ENCODE assay signal across 9 cellular contexts in genomic region chr11:128523616-128524015, GRCh38.
DNase-seq lines count a peak whose midpoint lies in the region; ATAC-seq and TF ChIP-seq lines count a peak whose summit lies in the region.
"Had no signal": no experiment of that assay in that cellular context is flagged by ENCODE, and none has a peak within 500 bp of the region (broad histone marks: within the 10 kb centered on the region; RNA-seq: fewer than 3 reads in every experiment).

No MANE protein-coding gene starts in this region.

- no peaks in the 10 kb centered on the region for H3K9me3 ChIP-seq in CD4-positive, alpha-beta memory T cell (ENCODE audit: control insufficient read depth in 1 of 2, low read length in 2 of 2)
- H3K9me3 ChIP-seq in OCI-LY7 (ENCODE audit: low read length) (no peaks in the 10 kb centered on the region), neural progenitor cell (ENCODE audit: low read depth) (no peaks in the 10 kb centered on the region), BE2C (no peaks in the 10 kb centered on the region), mucosa of descending colon (no peaks in the 10 kb centered on the region)
- H3K9me3 ChIP-seq in effector memory CD4-positive, alpha-beta T cell (ENCODE audit: control insufficient read depth, low read length), result no peaks in the 10 kb centered on the region

- peak overlapping the region; percentile 20; the same call in 1 of the 2 replicates for H2AFZ ChIP-seq in OCI-LY7 (ENCODE audit: low read length)
- H2AFZ ChIP-seq in neural progenitor cell (replicated peaks), result no peak overlapping the region

- H3K4me3 ChIP-seq in CD4-positive, alpha-beta memory T cell (ENCODE audit: low read length in 2 of 2), result peak overlapping the region; percentile 50 to 92
- H3K4me3 ChIP-seq in OCI-LY7 (ENCODE audit: low read depth, low read length, poor library complexity, severe bottlenecking) (peak overlapping the region; percentile 98), neural progenitor cell (no peak overlapping the region), BE2C (ENCODE audit: low read depth, low read length) (no peak overlapping the region), mucosa of descending colon (no peak overlapping the region)
- H3K4me3 ChIP-seq in effector memory CD4-positive, alpha-beta T cell (ENCODE audit: insufficient read depth, low read depth, low read length, poor library complexity, severe bottlenecking), result peak overlapping the region; percentile 90

- H3K27me3 Mint-ChIP-seq in CD4-positive, alpha-beta memory T cell, result no peaks in the 10 kb centered on the region
- peaks cover 53% of the 10 kb centered on the region for H3K27me3 Mint-ChIP-seq in neural progenitor cell (ENCODE audit: insufficient read depth, low read depth)

- peak overlapping the region; percentile 90 for H3K4me2 ChIP-seq in OCI-LY7 (ENCODE audit: low read length)
- H3K4me2 ChIP-seq in neural progenitor cell, result no peak overlapping the region

- BruUV-seq in OCI-LY7 (replicated peaks; lab: Mats Ljungman, UMichigan), result no TSS peak

- TF ChIP-seq CTCF in OCI-LY7 (conservative IDR thresholded peaks at IDR 0.05; ENCODE audit: low read length) (no peak), neural progenitor cell (IDR thresholded peaks at IDR 0.05) (no peak), BE2C (IDR thresholded peaks at IDR 0.05; ENCODE audit: low read depth, low read length) (no peak), mucosa of descending colon (IDR thresholded peaks at IDR 0.05) (no peak)

- peaks cover 48% of the 10 kb centered on the region for H3K79me2 ChIP-seq in OCI-LY7 (ENCODE audit: insufficient read depth, low read depth, low read length)
- H3K79me2 ChIP-seq in neural progenitor cell (ENCODE audit: low read depth), result no peaks in the 10 kb centered on the region

- CTCF ChIA-PET in CD4-positive, alpha-beta memory T cell (lab: Charles Lee; ENCODE audit: partially characterized antibody), result interaction anchor here (0.9 to 1.9 kb wide), 10 partner anchors 40 to 486 kb away, joined by 3 to 6 read pairs (median 5); no protein-coding TSS in a partner anchor
- CTCF ChIA-PET in OCI-LY7 (lab: Charles Lee; ENCODE audit: unreplicated experiment), result interaction anchor here (1.0 to 1.5 kb wide), 2 partner anchors 30 to 107 kb away, joined by 4 to 5 read pairs; no protein-coding TSS in a partner anchor

- H4K20me1 ChIP-seq in OCI-LY7 (ENCODE audit: insufficient read depth, low read length) (peaks cover 12% of the 10 kb centered on the region; the same call in 1 of the 2 replicates), neural progenitor cell (ENCODE audit: low read depth) (peaks cover 42% of the 10 kb centered on the region)

- peaks cover 0 to 3% (median 0%) of the 10 kb centered on the region in 8 donors for H3K9me3 Mint-ChIP-seq in CD4-positive, alpha-beta memory T cell
- H3K9me3 Mint-ChIP-seq in neural progenitor cell, result no peaks in the 10 kb centered on the region

- H3K27ac Mint-ChIP-seq in CD4-positive, alpha-beta memory T cell, result peak overlapping the region; percentile 93 to 99 (median 97)
- H3K27ac Mint-ChIP-seq in neural progenitor cell, result no peak overlapping the region

- no peak for DNase-seq in CD4-positive, alpha-beta memory T cell
- no peak for DNase-seq in OCI-LY7 (ENCODE audit: low spot score)
- no peak for DNase-seq in effector memory CD4-positive, alpha-beta T cell
- DNase-seq in neural progenitor cell (ENCODE audit: low spot score), result no peak
- no peak for DNase-seq in BE2C
- DNase-seq in mucosa of descending colon, result no peak
- DNase-seq: NCI-H748 treated with DMSO at 0.1 percent for 48 hours had no signal

- H3K4me1 ChIP-seq in CD4-positive, alpha-beta memory T cell (ENCODE audit: insufficient read depth, low read length), result peaks cover 58% of the 10 kb centered on the region
- H3K4me1 ChIP-seq in OCI-LY7 (ENCODE audit: insufficient read depth, low read length, poor library complexity, severe bottlenecking) (peaks cover 51% of the 10 kb centered on the region), neural progenitor cell (peaks cover 4% of the 10 kb centered on the region), BE2C (peaks cover 5% of the 10 kb centered on the region; the same call in 1 of the 2 replicates), mucosa of descending colon (ENCODE audit: low read depth) (peaks cover 25% of the 10 kb centered on the region)
- H3K4me1 ChIP-seq in effector memory CD4-positive, alpha-beta T cell (ENCODE audit: control insufficient read depth, insufficient read depth, low read length, poor library complexity, severe bottlenecking), result peaks cover 47% of the 10 kb centered on the region

- no peaks in the 10 kb centered on the region for H3K9me2 ChIP-seq in OCI-LY7 (ENCODE audit: insufficient read depth, low read length)

- peaks cover 46 to 61% (median 56%) of the 10 kb centered on the region in 4 donors for H3K4me1 Mint-ChIP-seq in CD4-positive, alpha-beta memory T cell
- H3K4me1 Mint-ChIP-seq in neural progenitor cell, result peaks cover 32% of the 10 kb centered on the region

- intact Hi-C loops in CD4-positive, alpha-beta memory T cell (cut with micrococcal nuclease), result loop anchor here (1.0 to 5.0 kb wide), 2 partner anchors 101 to 351 kb away; no protein-coding TSS in a partner anchor
- intact Hi-C loops in OCI-LY7 (cut with micrococcal nuclease; ENCODE audit: unreplicated experiment) (loop anchor here (5.0 kb wide), 2 partner anchors 209 to 1634 kb away; partner anchors contain the start of gene ST14), mucosa of descending colon (cut with DNase I, micrococcal nuclease) (no loop called here)

- H3K27ac ChIP-seq in CD4-positive, alpha-beta memory T cell (ENCODE audit: low read depth, low read length), result peak overlapping the region; percentile 89
- H3K27ac ChIP-seq in OCI-LY7 (ENCODE audit: low read depth, low read length, poor library complexity, severe bottlenecking) (peak overlapping the region; percentile 66), neural progenitor cell (no peak overlapping the region)
- H3K27ac ChIP-seq in effector memory CD4-positive, alpha-beta T cell (ENCODE audit: insufficient read depth, low read length, poor library complexity, severe bottlenecking), result peak overlapping the region; percentile 93

- no peaks in the 10 kb centered on the region for H3K27me3 ChIP-seq in CD4-positive, alpha-beta memory T cell (ENCODE audit: insufficient read depth, low read length)
- H3K27me3 ChIP-seq in effector memory CD4-positive, alpha-beta T cell (replicated peaks; ENCODE audit: control insufficient read depth, insufficient read depth, low read length, poor library complexity, severe bottlenecking), result no peaks in the 10 kb centered on the region
- H3K27me3 ChIP-seq in neural progenitor cell (peaks cover 98% of the 10 kb centered on the region), BE2C (no peaks in the 10 kb centered on the region)

- H3K9ac ChIP-seq in neural progenitor cell, result no peak overlapping the region

- H3K36me3 Mint-ChIP-seq in CD4-positive, alpha-beta memory T cell, result peaks cover 31 to 39% of the 10 kb centered on the region in 2 donors
- H3K36me3 Mint-ChIP-seq in neural progenitor cell, result no peaks in the 10 kb centered on the region

- ATAC-seq in GM21381 (IDR thresholded peaks at IDR 0.05; ENCODE audit: unreplicated experiment) (no peak), GM18909 (IDR thresholded peaks at IDR 0.05; ENCODE audit: poor library complexity, unreplicated experiment) (no peak), mucosa of descending colon (no peak)

- peaks cover 9% of the 10 kb centered on the region for H3K36me3 ChIP-seq in CD4-positive, alpha-beta memory T cell (ENCODE audit: insufficient read depth, low read length)
- peaks cover 34% of the 10 kb centered on the region for H3K36me3 ChIP-seq in OCI-LY7 (ENCODE audit: insufficient read depth, low read length)
- H3K36me3 ChIP-seq in effector memory CD4-positive, alpha-beta T cell (ENCODE audit: control insufficient read depth, insufficient read depth, low read length), result peaks cover 16% of the 10 kb centered on the region
- H3K36me3 ChIP-seq in neural progenitor cell, result no peaks in the 10 kb centered on the region
- no peaks in the 10 kb centered on the region for H3K36me3 ChIP-seq in BE2C
- no peaks in the 10 kb centered on the region for H3K36me3 ChIP-seq in mucosa of descending colon (ENCODE audit: low read depth)

- no peaks in the 10 kb centered on the region for H3F3A ChIP-seq in neural progenitor cell (ENCODE audit: low read depth)

- H3K4me3 Mint-ChIP-seq in CD4-positive, alpha-beta memory T cell, result peak overlapping the region; percentile 92 to 100 (median 94)
- peak overlapping the region; percentile 16 for H3K4me3 Mint-ChIP-seq in neural progenitor cell

- POLR2A ChIA-PET in CD4-positive, alpha-beta memory T cell (lab: Charles Lee; ENCODE audit: partially characterized antibody), result interaction anchor here (0.9 to 34.5 kb wide), 25 partner anchors 8 to 307 kb away, joined by 3 to 1488 read pairs (median 7); no protein-coding TSS in a partner anchor
- POLR2A ChIA-PET in OCI-LY7 (lab: Charles Lee), result interaction anchor here (0.8 to 4.6 kb wide), 21 partner anchors 9 to 208 kb away, joined by 3 to 89 read pairs (median 5); no protein-coding TSS in a partner anchor

Comparison
In these comparisons a context has a peak if more than half of its experiments do, and no peak if none do; other contexts are left out.
1. H3K4me3 ChIP-seq: peak in CD4-positive, alpha-beta memory T cell (2 of 2), OCI-LY7 (single experiment) and effector memory CD4-positive, alpha-beta T cell (single experiment); none in neural progenitor cell (single experiment), BE2C (single experiment) and mucosa of descending colon (single experiment).
2. intact Hi-C loops: an anchor here in CD4-positive, alpha-beta memory T cell (1.0 to 5.0 kb wide) and OCI-LY7 (5.0 kb wide); none called in mucosa of descending colon.